ENCODE assay signal across 18 cellular contexts in genomic region chr16:78994135-78994534, GRCh38.
"Had no signal": no experiment of that assay in that cellular context is flagged by ENCODE, and none has a peak within 500 bp of the region (broad histone marks: within the 10 kb centered on the region; RNA-seq: fewer than 3 reads in every experiment).

No MANE protein-coding gene starts in this region.

- H3K27ac ChIP-seq: HL-60, RWPE1 had no signal

- H3K9ac ChIP-seq: SK-N-SH had no signal

- ATAC-seq: Panc1, PC-3, T-cell had no signal

- DNase-seq: KBM-7; MV-4-11; NCI-H1048; NCI-H2029; NCI-H2081 treated with DMSO at 0.1 percent for 48 hours; NCI-H2171 treated with DMSO at 0.1 percent for 48 hours; NCI-H446; NCI-H524 treated with DMSO at 0.1 percent for 48 hours; NCI-H69; NK-92 treated with Interleukin-12 subunit alpha and Interleukin-12 subunit beta, amount 100 ng/mL, for 24 hours; PC-3; SHP77; SK-N-SH; SW 1271; T-cell had no signal

- H3K9me3 ChIP-seq: SK-N-SH had no signal
